ENCODE assay signal across 9 cellular contexts in genomic region chr20:45405566-45406259, GRCh38. TPM values are rescaled to one million over a fixed set of nuclear protein-coding genes. Genes with fewer than 3 reads are reported as not detected.
DNase-seq lines count a peak whose midpoint lies in the region; ATAC-seq, FAIRE-seq and TF ChIP-seq lines count a peak whose summit lies in the region.
"Had no signal": no experiment of that assay in that cellular context is flagged by ENCODE, and none has a peak within 500 bp of the region (broad histone marks: within the 10 kb centered on the region; RNA-seq: fewer than 3 reads in every experiment).

No MANE protein-coding gene starts in this region.

- TF ChIP-seq RAD21 in HepG2 (CRISPR knock-in tag; IDR thresholded peaks at IDR 0.05), result no peak

- H3K9me3 ChIP-seq in MG63 (peaks cover 12% of the 10 kb centered on the region), HepG2 (ENCODE audit: low read length) (peaks cover 10% of the 10 kb centered on the region), testis (no peaks in the 10 kb centered on the region)

- CTCF ChIA-PET in HepG2 (lab: Yijun Ruan, JAX; ENCODE audit: low intra/inter-chr PET ratio, low total read pairs), result interaction anchor here (0.9 kb wide), 1 partner anchor 10 kb away, joined by 3 read pairs; the partner anchor contains the start of gene PIGT

- no peak for FAIRE-seq in HepG2 (lab: Jason Lieb, UNC)

- no peaks in the 10 kb centered on the region for H4K20me1 ChIP-seq in HepG2 (ENCODE audit: insufficient read depth, low read length)

- H3K4me3 ChIP-seq in MG63 (peak overlapping the region; percentile 58), HepG2 (replicated peaks in 1 of 3; ENCODE audit: insufficient read depth in 1 of 3, low read depth in 2 of 3, low read length in 3 of 3) (peak overlapping the region; percentile 88 to 92 (median 88)), testis (peak overlapping the region; percentile 67 to 70)

- H3K4me1 ChIP-seq in HepG2 (ENCODE audit: insufficient read depth, low read length) (peaks cover 25% of the 10 kb centered on the region), testis (peaks cover 7% of the 10 kb centered on the region)

- peak; percentile 34 for DNase-seq in EH (ENCODE audit: low read depth)
- DNase-seq in MG63, result no peak
- DNase-seq in caudate nucleus (lab: John Stamatoyannopoulos, UW), result peak in 5 of 61 donors; percentile 14 to 72 (median 58)
- no peak for DNase-seq in HepG2 (ENCODE audit: low spot score)
- DNase-seq in testis, result no peak
- DNase-seq in NCI-H128 (lab: John Stamatoyannopoulos, UW; ENCODE audit: unreplicated experiment), result no peak
- no peak for DNase-seq in NCI-H1048 (lab: John Stamatoyannopoulos, UW)

- H3K36me3 ChIP-seq in MG63 (peaks cover 5% of the 10 kb centered on the region; the same call in 1 of the 2 replicates), HepG2 (replicated peaks in 1 of 2; ENCODE audit: control insufficient read depth in 1 of 2, insufficient read depth in 2 of 2, low read length in 2 of 2) (no peaks in the 10 kb centered on the region), testis (ENCODE audit: low read depth, missing control alignments) (no peaks in the 10 kb centered on the region)

- peak; percentile 76 for ATAC-seq in HepG2
- no peak for ATAC-seq in HG03469 (IDR thresholded peaks at IDR 0.05; ENCODE audit: unreplicated experiment)

- H3K9ac ChIP-seq in HepG2 (ENCODE audit: insufficient read depth, low read depth, low read length), result peak overlapping the region; percentile 72

- no peaks in the 10 kb centered on the region for H3K79me2 ChIP-seq in HepG2 (ENCODE audit: insufficient read depth, low read length)

- H3K27ac ChIP-seq in caudate nucleus (ENCODE audit: low read depth, low read length) (peak overlapping the region; percentile 99), HepG2 (ENCODE audit: extremely low read length, insufficient read depth, low read length) (no peak overlapping the region), testis (peak overlapping the region; percentile 84 to 89)

- H3K27me3 ChIP-seq in MG63 (no peaks in the 10 kb centered on the region), HepG2 (ENCODE audit: control insufficient read depth in 1 of 2, insufficient read depth in 2 of 2, low read length in 2 of 2) (peaks cover 2 to 5% of the 10 kb centered on the region in 2 experiments; a peak in 2 of 5 replicates), testis (no peaks in the 10 kb centered on the region)

- H3K4me2 ChIP-seq in HepG2 (ENCODE audit: low read depth, low read length), result peak overlapping the region; percentile 95

- TF ChIP-seq CTCF in HepG2 (CRISPR knock-in tag; IDR thresholded peaks at IDR 0.05) (peak; percentile 27; the same call in 1 of the 2 replicates), testis (IDR thresholded peaks at IDR 0.05) (no peak)

- TF ChIP-seq POLR2A in HepG2 (IDR thresholded peaks at IDR 0.05; ENCODE audit: insufficient read depth in 1 of 2, low read depth in 2 of 2, low read length in 2 of 2), result no peak
- no peak for TF ChIP-seq POLR2A in testis (IDR thresholded peaks at IDR 0.05)

- POLR2A ChIA-PET in HepG2 (lab: Yijun Ruan, JAX), result interaction anchor here (1.6 to 4.2 kb wide), 6 partner anchors 10 to 68 kb away, joined by 4 to 32 read pairs (median 6); partner anchors contain the start of genes PIGT and SYS1

- H2AFZ ChIP-seq in HepG2 (ENCODE audit: low read length), result peak overlapping the region; percentile 44

- no peak for TF ChIP-seq EP300 in HepG2 (IDR thresholded peaks at IDR 0.05; ENCODE audit: low read depth in 2 of 2, low read length in 2 of 2)
- TF ChIP-seq EP300 in HepG2 (CRISPR knock-in tag; IDR thresholded peaks at IDR 0.05; ENCODE audit: borderline replicate concordance), result no peak

- intact Hi-C loops in HepG2 (cut with micrococcal nuclease; ENCODE audit: unreplicated experiment), result no loop called here
- intact Hi-C loops in testis (cut with DNase I; ENCODE audit: low total_unique reads), result no loop called here

- no TSS peak for BruUV-seq in HepG2 (replicated peaks; lab: Mats Ljungman, UMichigan)

- in situ Hi-C loops in HepG2 (cut with HindIII; ENCODE audit: extremely low pct_ligation_motif_present, low pct_unique_long_range_greater_than_20kb), result no loop called here

- WGBS in HepG2 (ENCODE audit: low lambda C conversion rate), result 4% methylated on average over 39 of the region's 49 CpGs
- WGBS in testis, 2 donors, result 1 to 3% methylated on average over 9 to 46 of the region's 49 CpGs

RNA-seq across cellular contexts. Expression of gene DBNDD2, which starts 2.4 kb away (rescaled TPM):
- total RNA-seq in MG63 (2014; rRNA removed; shearing (Covaris generic); ENCODE audit: low replicate concordance), result 17.6 and 25.0 TPM in 2 replicates
- total RNA-seq in HepG2 (2016; rRNA removed; fragmentation: Illumina TruSeq; extraction: Trizol) (16.7 and 19.6 TPM in 2 replicates), testis (10 to 100 TPM in 1 of 2 donors, 1 to 10 TPM in 1; 7.9 to 10.0 TPM)
- 27.1 and 31.8 TPM in 2 replicates for total RNA-seq in HepG2 (2016; cell fraction: cytosol; rRNA removed; fragmentation: Illumina TruSeq; extraction: Trizol; ENCODE audit: low read depth)
- total RNA-seq in HepG2 (2016; cell fraction: insoluble cytoplasmic fraction; rRNA removed; fragmentation: Illumina TruSeq; extraction: Trizol), result 17.0 and 18.9 TPM in 2 replicates
- 37.0 and 42.3 TPM in 2 replicates for total RNA-seq in HepG2 (2016; cell fraction: membrane; rRNA removed; fragmentation: Illumina TruSeq; extraction: Trizol)
- total RNA-seq in HepG2 (2016; cell fraction: nucleus; rRNA removed; fragmentation: Illumina TruSeq; extraction: Trizol), result 9.4 and 9.5 TPM in 2 replicates
- polyA plus RNA-seq in HepG2 (2011; rRNA removed) (47.6 and 50.4 TPM in 2 replicates), testis (ENCODE audit: insufficient read depth, low read depth, low replicate concordance) (39.3 TPM)
- 44.5 and 55.5 TPM in 2 replicates for polyA plus RNA-seq in HepG2 (2011; cell fraction: cytosol; rRNA removed)
- 18.6 and 25.0 TPM in 2 replicates for polyA plus RNA-seq in HepG2 (2011; cell fraction: nucleus; rRNA removed)
- 22.6 and 31.0 TPM in 2 replicates for polyA plus RNA-seq in HepG2 (2012)
- 59.2 and 64.6 TPM in 2 replicates for polyA plus RNA-seq in HepG2 (2016; cell fraction: cytosol; fragmentation: Illumina TruSeq; extraction: Trizol; ENCODE audit: low read depth)
- polyA plus RNA-seq in HepG2 (2016; cell fraction: insoluble cytoplasmic fraction; fragmentation: Illumina TruSeq; extraction: Trizol; ENCODE audit: low read depth), result 33.0 and 35.8 TPM in 2 replicates
- 58.6 and 59.9 TPM in 2 replicates for polyA plus RNA-seq in HepG2 (2016; cell fraction: membrane; fragmentation: Illumina TruSeq; extraction: Trizol; ENCODE audit: low read depth)
- 22.2 and 26.4 TPM in 2 replicates for polyA plus RNA-seq in HepG2 (2016; cell fraction: nucleus; fragmentation: Illumina TruSeq; extraction: Trizol; ENCODE audit: insufficient read depth, low read depth)
- polyA minus RNA-seq in HepG2 (2011; rRNA and poly(A)+ RNA removed; ENCODE audit: low replicate concordance), result 9.7 and 31.5 TPM in 2 replicates
- polyA minus RNA-seq in HepG2 (2011; cell fraction: cytosol; rRNA and poly(A)+ RNA removed), result 4.8 and 11.1 TPM in 2 replicates
- polyA minus RNA-seq in HepG2 (2011; cell fraction: nucleus; rRNA and poly(A)+ RNA removed), result 4.0 and 11.1 TPM in 2 replicates

RNA-seq across cellular contexts. Expression of gene PIGT, which starts 10.2 kb away (rescaled TPM):
- 35.6 and 66.5 TPM in 2 replicates for total RNA-seq in MG63 (2014; rRNA removed; shearing (Covaris generic); ENCODE audit: low replicate concordance)
- total RNA-seq in HepG2 (2016; rRNA removed; fragmentation: Illumina TruSeq; extraction: Trizol) (26.4 and 65.9 TPM in 2 replicates), testis (100 to 1,000 TPM; 115 to 140 TPM)
- 16.2 and 16.8 TPM in 2 replicates for total RNA-seq in HepG2 (2016; cell fraction: cytosol; rRNA removed; fragmentation: Illumina TruSeq; extraction: Trizol; ENCODE audit: low read depth)
- 26.3 and 65.1 TPM in 2 replicates for total RNA-seq in HepG2 (2016; cell fraction: insoluble cytoplasmic fraction; rRNA removed; fragmentation: Illumina TruSeq; extraction: Trizol)
- total RNA-seq in HepG2 (2016; cell fraction: membrane; rRNA removed; fragmentation: Illumina TruSeq; extraction: Trizol), result 26.4 and 29.9 TPM in 2 replicates
- total RNA-seq in HepG2 (2016; cell fraction: nucleus; rRNA removed; fragmentation: Illumina TruSeq; extraction: Trizol), result 64.4 and 84.9 TPM in 2 replicates
- polyA plus RNA-seq in HepG2 (2011; rRNA removed) (74.1 and 85.7 TPM in 2 replicates), testis (ENCODE audit: insufficient read depth, low read depth, low replicate concordance) (137 TPM)
- 37.8 and 44.8 TPM in 2 replicates for polyA plus RNA-seq in HepG2 (2011; cell fraction: cytosol; rRNA removed)
- polyA plus RNA-seq in HepG2 (2011; cell fraction: nucleus; rRNA removed), result 94.4 and 98.4 TPM in 2 replicates
- 62.3 and 63.6 TPM in 2 replicates for polyA plus RNA-seq in HepG2 (2012)
- 22.0 and 26.6 TPM in 2 replicates for polyA plus RNA-seq in HepG2 (2016; cell fraction: cytosol; fragmentation: Illumina TruSeq; extraction: Trizol; ENCODE audit: low read depth)
- polyA plus RNA-seq in HepG2 (2016; cell fraction: insoluble cytoplasmic fraction; fragmentation: Illumina TruSeq; extraction: Trizol; ENCODE audit: low read depth), result 39.8 and 50.9 TPM in 2 replicates
- 33.2 and 33.6 TPM in 2 replicates for polyA plus RNA-seq in HepG2 (2016; cell fraction: membrane; fragmentation: Illumina TruSeq; extraction: Trizol; ENCODE audit: low read depth)
- 167 and 168 TPM in 2 replicates for polyA plus RNA-seq in HepG2 (2016; cell fraction: nucleus; fragmentation: Illumina TruSeq; extraction: Trizol; ENCODE audit: insufficient read depth, low read depth)
- polyA minus RNA-seq in HepG2 (2011; rRNA and poly(A)+ RNA removed; ENCODE audit: low replicate concordance), result 86.1 and 91.5 TPM in 2 replicates
- polyA minus RNA-seq in HepG2 (2011; cell fraction: cytosol; rRNA and poly(A)+ RNA removed), result 35.9 and 37.0 TPM in 2 replicates
- 68.5 and 79.2 TPM in 2 replicates for polyA minus RNA-seq in HepG2 (2011; cell fraction: nucleus; rRNA and poly(A)+ RNA removed)

RNA-seq across cellular contexts. Expression of gene TP53TG5, which starts 27.6 kb away (rescaled TPM):
- total RNA-seq in MG63 (2014; rRNA removed; shearing (Covaris generic); ENCODE audit: low replicate concordance), result not detected in 2 replicates
- total RNA-seq in HepG2 (2016; rRNA removed; fragmentation: Illumina TruSeq; extraction: Trizol) (not detected in 2 replicates), testis (10 to 100 TPM in 1 of 2 donors, 1 to 10 TPM in 1; 6.4 to 12.3 TPM)
- total RNA-seq in HepG2 (2016; cell fraction: cytosol; rRNA removed; fragmentation: Illumina TruSeq; extraction: Trizol; ENCODE audit: low read depth), result not detected in 2 replicates
- not detected in 2 replicates for total RNA-seq in HepG2 (2016; cell fraction: insoluble cytoplasmic fraction; rRNA removed; fragmentation: Illumina TruSeq; extraction: Trizol)
- total RNA-seq in HepG2 (2016; cell fraction: membrane; rRNA removed; fragmentation: Illumina TruSeq; extraction: Trizol), result not detected in 2 replicates
- total RNA-seq in HepG2 (2016; cell fraction: nucleus; rRNA removed; fragmentation: Illumina TruSeq; extraction: Trizol), result not detected in 2 replicates
- polyA plus RNA-seq in HepG2 (2011; rRNA removed) (0.11 TPM in 1 of 2 replicates, not detected in the other), testis (ENCODE audit: insufficient read depth, low read depth, low replicate concordance) (28.2 TPM)
- not detected in 2 replicates for polyA plus RNA-seq in HepG2 (2011; cell fraction: cytosol; rRNA removed)
- polyA plus RNA-seq in HepG2 (2011; cell fraction: nucleus; rRNA removed), result not detected in 2 replicates
- 0.32 and 0.45 TPM in 2 replicates for polyA plus RNA-seq in HepG2 (2012)
- polyA plus RNA-seq in HepG2 (2016; cell fraction: cytosol; fragmentation: Illumina TruSeq; extraction: Trizol; ENCODE audit: low read depth), result not detected in 2 replicates
- polyA plus RNA-seq in HepG2 (2016; cell fraction: insoluble cytoplasmic fraction; fragmentation: Illumina TruSeq; extraction: Trizol; ENCODE audit: low read depth), result not detected in 2 replicates
- not detected in 2 replicates for polyA plus RNA-seq in HepG2 (2016; cell fraction: membrane; fragmentation: Illumina TruSeq; extraction: Trizol; ENCODE audit: low read depth)
- not detected in 2 replicates for polyA plus RNA-seq in HepG2 (2016; cell fraction: nucleus; fragmentation: Illumina TruSeq; extraction: Trizol; ENCODE audit: insufficient read depth, low read depth)
- polyA minus RNA-seq in HepG2 (2011; rRNA and poly(A)+ RNA removed; ENCODE audit: low replicate concordance), result not detected in 2 replicates
- not detected in 2 replicates for polyA minus RNA-seq in HepG2 (2011; cell fraction: cytosol; rRNA and poly(A)+ RNA removed)
- polyA minus RNA-seq in HepG2 (2011; cell fraction: nucleus; rRNA and poly(A)+ RNA removed), result not detected in 2 replicates
- total RNA-seq: NCI-H460 had no signal

RNA-seq across cellular contexts. Expression of gene SYS1, which starts 42.8 kb away (rescaled TPM):
- 24.5 and 32.3 TPM in 2 replicates for total RNA-seq in MG63 (2014; rRNA removed; shearing (Covaris generic); ENCODE audit: low replicate concordance)
- total RNA-seq in HepG2 (2016; rRNA removed; fragmentation: Illumina TruSeq; extraction: Trizol), result 22.0 and 38.3 TPM in 2 replicates
- total RNA-seq in HepG2 (2016; cell fraction: cytosol; rRNA removed; fragmentation: Illumina TruSeq; extraction: Trizol; ENCODE audit: low read depth), result 17.7 and 19.7 TPM in 2 replicates
- 22.2 and 38.4 TPM in 2 replicates for total RNA-seq in HepG2 (2016; cell fraction: insoluble cytoplasmic fraction; rRNA removed; fragmentation: Illumina TruSeq; extraction: Trizol)
- total RNA-seq in HepG2 (2016; cell fraction: membrane; rRNA removed; fragmentation: Illumina TruSeq; extraction: Trizol), result 35.6 and 38.6 TPM in 2 replicates
- 39.9 and 40.9 TPM in 2 replicates for total RNA-seq in HepG2 (2016; cell fraction: nucleus; rRNA removed; fragmentation: Illumina TruSeq; extraction: Trizol)
- 65.6 and 75.9 TPM in 2 replicates for polyA plus RNA-seq in HepG2 (2011; rRNA removed)
- polyA plus RNA-seq in HepG2 (2011; cell fraction: cytosol; rRNA removed), result 66.7 and 88.3 TPM in 2 replicates
- 46.0 and 49.6 TPM in 2 replicates for polyA plus RNA-seq in HepG2 (2011; cell fraction: nucleus; rRNA removed)
- 22.5 and 24.8 TPM in 2 replicates for polyA plus RNA-seq in HepG2 (2012)
- 16.5 and 19.7 TPM in 2 replicates for polyA plus RNA-seq in HepG2 (2016; cell fraction: cytosol; fragmentation: Illumina TruSeq; extraction: Trizol; ENCODE audit: low read depth)
- 24.3 and 27.0 TPM in 2 replicates for polyA plus RNA-seq in HepG2 (2016; cell fraction: insoluble cytoplasmic fraction; fragmentation: Illumina TruSeq; extraction: Trizol; ENCODE audit: low read depth)
- 29.1 and 31.7 TPM in 2 replicates for polyA plus RNA-seq in HepG2 (2016; cell fraction: membrane; fragmentation: Illumina TruSeq; extraction: Trizol; ENCODE audit: low read depth)
- polyA plus RNA-seq in HepG2 (2016; cell fraction: nucleus; fragmentation: Illumina TruSeq; extraction: Trizol; ENCODE audit: insufficient read depth, low read depth), result 41.1 and 42.9 TPM in 2 replicates
- 127 and 240 TPM in 2 replicates for polyA minus RNA-seq in HepG2 (2011; rRNA and poly(A)+ RNA removed; ENCODE audit: low replicate concordance)
- polyA minus RNA-seq in HepG2 (2011; cell fraction: cytosol; rRNA and poly(A)+ RNA removed), result 35.0 and 40.9 TPM in 2 replicates
- 56.0 and 62.5 TPM in 2 replicates for polyA minus RNA-seq in HepG2 (2011; cell fraction: nucleus; rRNA and poly(A)+ RNA removed)
- 10 to 100 TPM; 33.1 to 34.6 TPM for total RNA-seq in testis
- polyA plus RNA-seq in testis (ENCODE audit: insufficient read depth, low read depth, low replicate concordance), result 20.0 TPM

RNA-seq across cellular contexts. Expression of gene SDC4, which starts 57.5 kb away (rescaled TPM):
- 204 and 214 TPM in 2 replicates for total RNA-seq in MG63 (2014; rRNA removed; shearing (Covaris generic); ENCODE audit: low replicate concordance)
- total RNA-seq in HepG2 (2016; rRNA removed; fragmentation: Illumina TruSeq; extraction: Trizol) (36.0 and 65.1 TPM in 2 replicates), testis (100 to 1,000 TPM; 191 to 234 TPM)
- 6.2 and 6.3 TPM in 2 replicates for total RNA-seq in HepG2 (2016; cell fraction: cytosol; rRNA removed; fragmentation: Illumina TruSeq; extraction: Trizol; ENCODE audit: low read depth)
- total RNA-seq in HepG2 (2016; cell fraction: insoluble cytoplasmic fraction; rRNA removed; fragmentation: Illumina TruSeq; extraction: Trizol), result 34.4 and 64.3 TPM in 2 replicates
- 21.2 and 23.6 TPM in 2 replicates for total RNA-seq in HepG2 (2016; cell fraction: membrane; rRNA removed; fragmentation: Illumina TruSeq; extraction: Trizol)
- 61.5 and 66.3 TPM in 2 replicates for total RNA-seq in HepG2 (2016; cell fraction: nucleus; rRNA removed; fragmentation: Illumina TruSeq; extraction: Trizol)
- polyA plus RNA-seq in HepG2 (2011; rRNA removed) (49.0 and 67.2 TPM in 2 replicates), testis (ENCODE audit: insufficient read depth, low read depth, low replicate concordance) (124 TPM)
- 51.5 and 81.1 TPM in 2 replicates for polyA plus RNA-seq in HepG2 (2011; cell fraction: cytosol; rRNA removed)
- polyA plus RNA-seq in HepG2 (2011; cell fraction: nucleus; rRNA removed), result 16.0 and 26.7 TPM in 2 replicates
- 44.1 and 51.7 TPM in 2 replicates for polyA plus RNA-seq in HepG2 (2012)
- polyA plus RNA-seq in HepG2 (2016; cell fraction: cytosol; fragmentation: Illumina TruSeq; extraction: Trizol; ENCODE audit: low read depth), result 5.0 TPM in 2 replicates
- polyA plus RNA-seq in HepG2 (2016; cell fraction: insoluble cytoplasmic fraction; fragmentation: Illumina TruSeq; extraction: Trizol; ENCODE audit: low read depth), result 33.1 and 34.5 TPM in 2 replicates
- 13.3 and 15.5 TPM in 2 replicates for polyA plus RNA-seq in HepG2 (2016; cell fraction: membrane; fragmentation: Illumina TruSeq; extraction: Trizol; ENCODE audit: low read depth)
- 86.0 and 86.3 TPM in 2 replicates for polyA plus RNA-seq in HepG2 (2016; cell fraction: nucleus; fragmentation: Illumina TruSeq; extraction: Trizol; ENCODE audit: insufficient read depth, low read depth)
- 33.3 and 94.7 TPM in 2 replicates for polyA minus RNA-seq in HepG2 (2011; rRNA and poly(A)+ RNA removed; ENCODE audit: low replicate concordance)
- 68.1 and 88.6 TPM in 2 replicates for polyA minus RNA-seq in HepG2 (2011; cell fraction: cytosol; rRNA and poly(A)+ RNA removed)
- polyA minus RNA-seq in HepG2 (2011; cell fraction: nucleus; rRNA and poly(A)+ RNA removed), result 15.1 and 31.3 TPM in 2 replicates
